Comparison of ENCODE assay signal across 1 cellular context in genomic region chr19:893775-894090, GRCh38.
TF ChIP-seq lines count a peak whose summit lies in the region.

No MANE protein-coding gene starts in this region.

TF ChIP-seq in GM23338, 12 proteins besides CTCF, POLR2A, EP300 and RAD21:
- TF ChIP-seq ZNF462 (CRISPR knock-in tag; IDR thresholded peaks at IDR 0.05) (no peak), CREB1 (CRISPR knock-in tag; IDR thresholded peaks at IDR 0.05; ENCODE audit: low read depth) (no peak), NANOG (IDR thresholded peaks at IDR 0.05; ENCODE audit: borderline replicate concordance) (no peak), POLR2AphosphoS5 (IDR thresholded peaks at IDR 0.05; ENCODE audit: low read depth) (no peak), STAT1 (IDR thresholded peaks at IDR 0.05; ENCODE audit: unreplicated experiment) (no peak), ZNF114 (CRISPR knock-in tag; IDR thresholded peaks at IDR 0.05) (no peak; the same call in 1 of the 2 replicates), ZNF331 (CRISPR knock-in tag; IDR thresholded peaks at IDR 0.05; ENCODE audit: low read depth) (no peak), EZH2phosphoT487 (IDR thresholded peaks at IDR 0.05; ENCODE audit: unreplicated experiment) (no peak), REST (IDR thresholded peaks at IDR 0.05; ENCODE audit: unreplicated experiment) (no peak), EZH2 (IDR thresholded peaks at IDR 0.05; ENCODE audit: low read depth, unreplicated experiment) (no peak), ETS1 (IDR thresholded peaks at IDR 0.05) (no peak), JUNB (IDR thresholded peaks at IDR 0.05; ENCODE audit: unreplicated experiment) (no peak)
